1 cellular context compared by ENCODE assay signal in the genomic region with DNA sequence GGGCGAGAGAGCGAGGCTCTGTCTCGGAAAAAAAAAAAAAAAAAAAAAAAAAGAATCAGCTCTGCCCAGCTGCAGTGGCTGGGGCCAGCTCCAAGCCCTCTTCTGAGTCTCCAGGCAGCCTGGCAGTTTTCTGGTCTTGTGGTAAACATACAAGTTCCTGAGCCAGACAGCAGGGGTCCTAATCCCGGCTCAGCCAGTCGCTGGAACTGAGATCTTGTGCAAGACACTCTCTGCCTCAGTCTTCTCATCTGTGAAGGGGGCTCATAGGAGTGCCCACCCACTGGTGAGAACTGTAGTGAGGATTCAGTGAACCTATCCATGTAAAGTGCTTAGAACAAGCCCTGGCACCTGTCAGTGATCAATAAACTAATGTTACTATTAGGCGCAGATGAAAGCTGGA.
TF ChIP-seq lines count a peak whose summit lies in the region.

No MANE protein-coding gene starts in this region.

TF ChIP-seq in HepG2, 621 proteins besides CTCF, POLR2A, EP300 and RAD21:
- TF ChIP-seq TGIF2 (CRISPR knock-in tag; IDR thresholded peaks at IDR 0.05) (no peak), TBX2 (CRISPR knock-in tag; IDR thresholded peaks at IDR 0.05; ENCODE audit: borderline replicate concordance) (no peak), ZNF629 (CRISPR knock-in tag; conservative IDR thresholded peaks at IDR 0.05) (peak; percentile 77), NRL (CRISPR knock-in tag; IDR thresholded peaks at IDR 0.05; ENCODE audit: borderline replicate concordance) (no peak), TBP (CRISPR knock-in tag; IDR thresholded peaks at IDR 0.05) (no peak)
- TF ChIP-seq, protein P1, sequence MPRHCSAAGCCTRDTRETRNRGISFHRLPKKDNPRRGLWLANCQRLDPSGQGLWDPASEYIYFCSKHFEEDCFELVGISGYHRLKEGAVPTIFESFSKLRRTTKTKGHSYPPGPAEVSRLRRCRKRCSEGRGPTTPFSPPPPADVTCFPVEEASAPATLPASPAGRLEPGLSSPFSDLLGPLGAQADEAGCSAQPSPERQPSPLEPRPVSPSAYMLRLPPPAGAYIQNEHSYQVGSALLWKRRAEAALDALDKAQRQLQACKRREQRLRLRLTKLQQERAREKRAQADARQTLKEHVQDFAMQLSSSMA (CRISPR knock-in tag; IDR thresholded peaks at IDR 0.05): no peak
- TF ChIP-seq, protein P2, sequence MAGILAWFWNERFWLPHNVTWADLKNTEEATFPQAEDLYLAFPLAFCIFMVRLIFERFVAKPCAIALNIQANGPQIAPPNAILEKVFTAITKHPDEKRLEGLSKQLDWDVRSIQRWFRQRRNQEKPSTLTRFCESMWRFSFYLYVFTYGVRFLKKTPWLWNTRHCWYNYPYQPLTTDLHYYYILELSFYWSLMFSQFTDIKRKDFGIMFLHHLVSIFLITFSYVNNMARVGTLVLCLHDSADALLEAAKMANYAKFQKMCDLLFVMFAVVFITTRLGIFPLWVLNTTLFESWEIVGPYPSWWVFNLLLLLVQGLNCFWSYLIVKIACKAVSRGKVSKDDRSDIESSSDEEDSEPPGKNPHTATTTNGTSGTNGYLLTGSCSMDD (CRISPR knock-in tag; IDR thresholded peaks at IDR 0.05): no peak
- TF ChIP-seq, protein P3, sequence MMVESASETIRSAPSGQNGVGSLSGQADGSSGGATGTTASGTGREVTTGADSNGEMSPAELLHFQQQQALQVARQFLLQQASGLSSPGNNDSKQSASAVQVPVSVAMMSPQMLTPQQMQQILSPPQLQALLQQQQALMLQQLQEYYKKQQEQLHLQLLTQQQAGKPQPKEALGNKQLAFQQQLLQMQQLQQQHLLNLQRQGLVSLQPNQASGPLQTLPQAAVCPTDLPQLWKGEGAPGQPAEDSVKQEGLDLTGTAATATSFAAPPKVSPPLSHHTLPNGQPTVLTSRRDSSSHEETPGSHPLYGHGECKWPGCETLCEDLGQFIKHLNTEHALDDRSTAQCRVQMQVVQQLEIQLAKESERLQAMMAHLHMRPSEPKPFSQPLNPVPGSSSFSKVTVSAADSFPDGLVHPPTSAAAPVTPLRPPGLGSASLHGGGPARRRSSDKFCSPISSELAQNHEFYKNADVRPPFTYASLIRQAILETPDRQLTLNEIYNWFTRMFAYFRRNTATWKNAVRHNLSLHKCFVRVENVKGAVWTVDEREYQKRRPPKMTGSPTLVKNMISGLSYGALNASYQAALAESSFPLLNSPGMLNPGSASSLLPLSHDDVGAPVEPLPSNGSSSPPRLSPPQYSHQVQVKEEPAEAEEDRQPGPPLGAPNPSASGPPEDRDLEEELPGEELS (CRISPR knock-in tag; IDR thresholded peaks at IDR 0.05): no peak
